Comparison of ENCODE assay signal across 7 cellular contexts in the genomic region with DNA sequence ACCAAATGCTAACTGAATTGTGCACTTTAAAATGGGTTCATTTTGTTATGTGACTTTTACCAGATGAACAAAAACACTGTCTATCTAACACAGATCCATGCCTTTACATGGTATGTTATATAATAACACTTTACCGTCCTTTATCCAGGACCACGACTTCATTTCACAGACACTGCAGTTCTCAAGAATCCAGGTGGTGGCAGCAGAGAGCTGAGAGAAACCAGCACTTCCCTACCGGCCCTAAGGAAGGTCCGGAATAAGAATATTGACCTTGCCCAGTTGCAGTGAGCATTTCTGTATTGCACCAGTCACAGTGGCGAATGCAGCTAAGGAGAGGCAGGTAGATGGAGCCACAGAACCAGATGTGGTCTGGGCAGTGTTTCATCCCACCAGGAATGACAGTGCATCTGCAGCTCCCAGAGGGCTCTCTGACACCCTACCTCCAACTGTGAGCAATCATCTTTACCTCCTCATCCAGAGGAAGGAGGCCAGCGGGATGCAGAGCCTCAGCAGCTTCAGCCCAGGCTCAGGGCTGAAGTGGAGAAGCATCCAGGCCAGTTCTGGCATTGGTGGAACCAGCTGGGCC. TPM values are rescaled to one million over a fixed set of nuclear protein-coding genes. Genes with fewer than 3 reads are reported as not detected.
DNase-seq lines count a peak whose midpoint lies in the region; ATAC-seq and TF ChIP-seq lines count a peak whose summit lies in the region.

No MANE protein-coding gene starts in this region.

- H3K4me1 ChIP-seq in stomach, result peaks cover 9 to 14% (median 10%) of the 10 kb centered on the region in 4 donors

- H3K4me3 ChIP-seq in stomach, result no peak overlapping the region

- ATAC-seq in left colon (peak; percentile 61), GM18511 (IDR thresholded peaks at IDR 0.05; ENCODE audit: unreplicated experiment) (no peak)

- no peaks in the 10 kb centered on the region for H3K9me3 ChIP-seq in stomach

- in situ Hi-C loops in SK-MEL-5 (cut with HindIII; ENCODE audit: low pct_unique_long_range_greater_than_20kb, low sequenced_read_pairs), result no loop called here
- in situ Hi-C loops in T47D (cut with HindIII; ENCODE audit: low pct_unique_long_range_greater_than_20kb, low sequenced_read_pairs), result no loop called here

- H3K27ac ChIP-seq in stomach, result no peak overlapping the region

- peaks cover 0 to 9% (median 0%) of the 10 kb centered on the region in 3 donors for H3K27me3 ChIP-seq in stomach

- WGBS in stomach, 5 donors, result 0 to 27% (median 16%) methylated on average over 4 to 6 of the region's 6 CpGs

- intact Hi-C loops in left colon (cut with DNase I, micrococcal nuclease), result loop anchor here (10.0 kb wide), 2 partner anchors 98 to 278 kb away; a partner anchor contains a TSS
- intact Hi-C loops in stomach (cut with DNase I; ENCODE audit: low total_unique reads), result loop anchor here (5.0 to 10.0 kb wide), 2 partner anchors 96 to 248 kb away; no protein-coding TSS in a partner anchor

- no peak for TF ChIP-seq POLR2A in stomach (IDR thresholded peaks at IDR 0.05)

- H3K36me3 ChIP-seq in stomach, result no peaks in the 10 kb centered on the region

- no peak for TF ChIP-seq EP300 in stomach (IDR thresholded peaks at IDR 0.05)

- DNase-seq in ELF-1 (ENCODE audit: low read depth, low spot score) (peak; percentile 61), KG1 (lab: John Stamatoyannopoulos, UW) (peak; percentile 12), SK-MEL-5 (ENCODE audit: low read depth, low spot score) (peak; percentile 69), T47D (ENCODE audit: low read depth in 1 of 2, low spot score in 1 of 2) (peak; percentile 64 to 68), left colon (peak in 1 of 2 donors; percentile 64), stomach (peak; percentile 72)

- TF ChIP-seq CTCF in stomach (IDR thresholded peaks at IDR 0.05), result peak in 5 of 7 experiments; percentile 70 to 84 (median 81)

RNA-seq across cellular contexts. Expression of a gene that starts 44.6 kb away (rescaled TPM):
- total RNA-seq in SK-MEL-5 (2014; rRNA removed; shearing (Covaris generic)), result 30.4 and 31.7 TPM in 2 replicates
- polyA plus RNA-seq in SK-MEL-5 (2015; cell fraction: cytosol; rRNA removed), result 32.7 and 34.1 TPM in 2 replicates
- polyA plus RNA-seq in SK-MEL-5 (2015; cell fraction: nucleus; rRNA removed), result 14.4 and 18.1 TPM in 2 replicates
- total RNA-seq in left colon (10 to 100 TPM; 56.6 to 59.9 TPM), stomach (10 to 100 TPM in 4 of 5 donors, 1 to 10 TPM in 1; 2.7 to 77.3 (median 30.3) TPM)
- 10 to 100 TPM; 22.4 to 29.6 (median 24.8) TPM for polyA plus RNA-seq in stomach
